Comparison of ENCODE assay signal across 12 cellular contexts in the genomic region with DNA sequence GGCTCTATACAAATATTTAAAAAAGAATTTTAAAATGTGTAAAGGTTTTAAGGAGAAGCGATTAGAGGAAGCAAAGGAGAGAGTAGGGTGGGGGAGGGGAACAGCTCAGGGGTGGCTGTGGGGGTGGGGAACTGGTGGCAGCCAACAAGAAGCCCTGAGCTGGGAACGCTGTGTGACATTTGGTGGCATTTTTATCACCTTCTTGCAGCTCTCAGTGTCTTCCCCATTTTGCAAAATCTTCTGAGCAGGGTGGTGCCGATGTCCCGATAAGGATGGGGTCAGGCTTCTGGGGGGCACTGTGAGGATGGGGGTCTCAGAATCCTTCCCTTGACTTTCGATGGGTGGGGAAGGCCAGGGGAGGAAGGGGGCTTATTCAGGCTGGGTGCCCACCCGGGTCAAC. TPM values are rescaled to one million over a fixed set of nuclear protein-coding genes. Genes with fewer than 3 reads are reported as not detected.
"Had no signal": no experiment of that assay in that cellular context is flagged by ENCODE, and none has a peak within 500 bp of the region (broad histone marks: within the 10 kb centered on the region; RNA-seq: fewer than 3 reads in every experiment).

No MANE protein-coding gene starts in this region.

RNA-seq across cellular contexts. Expression of gene OR7A5, which starts 51.4 kb away (rescaled TPM):
- total RNA-seq: activated naive CD4-positive, alpha-beta T cell treated with anti-CD3 and anti-CD28 coated beads, Interleukin-2, amount 50 U/mL, for 72 hours; activated T-helper 1 cell treated with anti-CD3 and anti-CD28 coated beads, Interleukin-12 subunit alpha, Interleukin-12 subunit beta, Interleukin-2, Interleukin-4 antibody, amounts not matched to agents 30 ng/mL and 10 ng/mL and 1 ng/mL, durations not matched to agents 14 hours and 24 hours and 36 hours; astrocyte; frontal cortex; psoas muscle; T-helper 1 cell treated with Interleukin-12 subunit alpha and Interleukin-12 subunit beta and Interleukin-4 antibody, amounts not matched to agents 30 ng/mL and 1 ng/mL, for 36 hours; thoracic aorta; urinary bladder had no signal
- polyA plus RNA-seq: esophagus, ovary, small intestine, urinary bladder had no signal

RNA-seq across cellular contexts. Expression of gene OR7C1, which starts 51.4 kb away (rescaled TPM):
- total RNA-seq: activated naive CD4-positive, alpha-beta T cell treated with anti-CD3 and anti-CD28 coated beads, Interleukin-2, amount 50 U/mL, for 72 hours; activated T-helper 1 cell treated with anti-CD3 and anti-CD28 coated beads, Interleukin-12 subunit alpha, Interleukin-12 subunit beta, Interleukin-2, Interleukin-4 antibody, amounts not matched to agents 30 ng/mL and 10 ng/mL and 1 ng/mL, durations not matched to agents 14 hours and 24 hours and 36 hours; astrocyte; frontal cortex; mononuclear cell; T-helper 1 cell treated with Interleukin-12 subunit alpha and Interleukin-12 subunit beta and Interleukin-4 antibody, amounts not matched to agents 30 ng/mL and 1 ng/mL, for 36 hours; thoracic aorta; urinary bladder had no signal
- polyA plus RNA-seq: small intestine had no signal
